8 cellular contexts compared by ENCODE assay signal in genomic region chr1:23557471-23558124, GRCh38. TPM values are rescaled to one million over a fixed set of nuclear protein-coding genes. Genes with fewer than 3 reads are reported as not detected.
DNase-seq lines count a peak whose midpoint lies in the region; ATAC-seq and TF ChIP-seq lines count a peak whose summit lies in the region.

No MANE protein-coding gene starts in this region.

- H3K4me1 ChIP-seq in HEK293 (ENCODE audit: control insufficient read depth, insufficient read depth, low read length) (peaks cover 37% of the 10 kb centered on the region), iPS DF 6.9 (ENCODE audit: control insufficient read depth, insufficient read depth, low read length) (peaks cover 16% of the 10 kb centered on the region)

- CTCF ChIA-PET in HEK293 (lab: Yijun Ruan, JAX): interaction anchor here (0.6 to 3.6 kb wide), 6 partner anchors 13 to 81 kb away, joined by 3 to 36 read pairs (median 4); no protein-coding TSS in a partner anchor
- CTCF ChIA-PET in activated CD4-positive, alpha-beta memory T cell treated with anti-CD3 and anti-CD28 coated beads for 36 hours (lab: Charles Lee): interaction anchor here (0.9 to 23.7 kb wide), 9 partner anchors 13 to 134 kb away, joined by 3 to 913 read pairs (median 5); partner anchors contain the start of genes E2F2 and RPL11

- POLR2A ChIA-PET in HEK293 (lab: Yijun Ruan, JAX): interaction anchor here (1.6 to 7.0 kb wide), 10 partner anchors 9 to 87 kb away, joined by 5 to 60 read pairs (median 16); no protein-coding TSS in a partner anchor
- POLR2A ChIA-PET in activated CD4-positive, alpha-beta memory T cell treated with anti-CD3 and anti-CD28 coated beads for 36 hours (lab: Charles Lee): interaction anchor here (1.0 to 2.7 kb wide), 6 partner anchors 25 to 80 kb away, joined by 3 to 8 read pairs (median 3); no protein-coding TSS in a partner anchor

- ATAC-seq in stimulated activated effector memory CD8-positive, alpha-beta T cell treated with anti-CD3 and anti-CD28 coated beads, Interleukin-12 subunit alpha, Interleukin-12 subunit beta, amount 100 ng/mL, for 72 hours: no peak
- ATAC-seq in HG02870 (IDR thresholded peaks at IDR 0.05; ENCODE audit: unreplicated experiment) (no peak), HG03196 (IDR thresholded peaks at IDR 0.05; ENCODE audit: unreplicated experiment) (no peak), HG02623 (IDR thresholded peaks at IDR 0.05; ENCODE audit: unreplicated experiment) (no peak)

- peak overlapping the region; percentile 97 for H3K27ac ChIP-seq in HEK293 (ENCODE audit: extremely low read depth, low read depth, low read length)
- no peak overlapping the region for H3K27ac ChIP-seq in iPS DF 6.9 (ENCODE audit: low read length)

- H3K27me3 ChIP-seq in iPS DF 6.9 (ENCODE audit: control insufficient read depth, insufficient read depth, low read length): no peaks in the 10 kb centered on the region

- no peaks in the 10 kb centered on the region for H3K27me3 Mint-ChIP-seq in activated CD4-positive, alpha-beta memory T cell treated with anti-CD3 and anti-CD28 coated beads for 36 hours

- H3K9me3 Mint-ChIP-seq in activated CD4-positive, alpha-beta memory T cell treated with anti-CD3 and anti-CD28 coated beads for 36 hours: no peaks in the 10 kb centered on the region
- no peaks in the 10 kb centered on the region for H3K9me3 Mint-ChIP-seq in stimulated activated effector memory CD8-positive, alpha-beta T cell treated with anti-CD3 and anti-CD28 coated beads, Interleukin-12 subunit alpha, Interleukin-12 subunit beta, amount 100 ng/mL, for 72 hours

- H3K9me3 ChIP-seq in HEK293 (ENCODE audit: control insufficient read depth, insufficient read depth, low read depth, low read length) (no peaks in the 10 kb centered on the region), iPS DF 6.9 (ENCODE audit: control insufficient read depth, insufficient read depth, low read length) (no peaks in the 10 kb centered on the region)

- H3K4me1 Mint-ChIP-seq in activated CD4-positive, alpha-beta memory T cell treated with anti-CD3 and anti-CD28 coated beads for 36 hours (ENCODE audit: low read depth): peaks cover 58% of the 10 kb centered on the region
- peaks cover 37% of the 10 kb centered on the region for H3K4me1 Mint-ChIP-seq in stimulated activated effector memory CD8-positive, alpha-beta T cell treated with anti-CD3 and anti-CD28 coated beads, Interleukin-12 subunit alpha, Interleukin-12 subunit beta, amount 100 ng/mL, for 72 hours

- no peak for DNase-seq in activated CD4-positive, alpha-beta memory T cell treated with anti-CD3 and anti-CD28 coated beads for 36 hours
- DNase-seq in iPS DF 6.9 (ENCODE audit: low read depth, low spot score) (no peak), NCI-H774 (lab: John Stamatoyannopoulos, UW) (no peak)
- no peak for DNase-seq in stimulated activated effector memory CD8-positive, alpha-beta T cell treated with anti-CD3 and anti-CD28 coated beads, Interleukin-12 subunit alpha, Interleukin-12 subunit beta, amount 100 ng/mL, for 72 hours (ENCODE audit: low spot score in 2 of 2)

- intact Hi-C loops in activated CD4-positive, alpha-beta memory T cell treated with anti-CD3 and anti-CD28 coated beads for 36 hours (cut with micrococcal nuclease): loop anchor here (2.0 kb wide), 4 partner anchors 25 to 189 kb away; partner anchors contain the start of gene ZNF436

- H3K4me3 Mint-ChIP-seq in activated CD4-positive, alpha-beta memory T cell treated with anti-CD3 and anti-CD28 coated beads for 36 hours: peak overlapping the region; percentile 91
- peak overlapping the region; percentile 89 for H3K4me3 Mint-ChIP-seq in stimulated activated effector memory CD8-positive, alpha-beta T cell treated with anti-CD3 and anti-CD28 coated beads, Interleukin-12 subunit alpha, Interleukin-12 subunit beta, amount 100 ng/mL, for 72 hours

- peaks cover 13% of the 10 kb centered on the region for H3K36me3 Mint-ChIP-seq in activated CD4-positive, alpha-beta memory T cell treated with anti-CD3 and anti-CD28 coated beads for 36 hours
- no peaks in the 10 kb centered on the region for H3K36me3 Mint-ChIP-seq in stimulated activated effector memory CD8-positive, alpha-beta T cell treated with anti-CD3 and anti-CD28 coated beads, Interleukin-12 subunit alpha, Interleukin-12 subunit beta, amount 100 ng/mL, for 72 hours

- peak overlapping the region; percentile 73 for H3K27ac Mint-ChIP-seq in activated CD4-positive, alpha-beta memory T cell treated with anti-CD3 and anti-CD28 coated beads for 36 hours
- H3K27ac Mint-ChIP-seq in stimulated activated effector memory CD8-positive, alpha-beta T cell treated with anti-CD3 and anti-CD28 coated beads, Interleukin-12 subunit alpha, Interleukin-12 subunit beta, amount 100 ng/mL, for 72 hours: peak overlapping the region; percentile 23

- TF ChIP-seq CTCF in HEK293 (tag by site-specific recombination; IDR thresholded peaks at IDR 0.05): no peak

- H3K36me3 ChIP-seq in HEK293 (ENCODE audit: control insufficient read depth in 2 of 2, insufficient read depth in 1 of 2, low read length in 2 of 2): peaks cover 0 to 27% of the 10 kb centered on the region in 2 experiments; a peak in 1 of 3 replicates
- H3K36me3 ChIP-seq in iPS DF 6.9 (ENCODE audit: control insufficient read depth, insufficient read depth, low read length): no peaks in the 10 kb centered on the region

- no CpG with 5 or more reads among the region's 8 CpGs for WGBS in iPS DF 6.9 (ENCODE audit: insufficient coverage, insufficient read length)

- H3K4me3 ChIP-seq in HEK293 (ENCODE audit: low read depth, low read length): peak overlapping the region; percentile 68
- H3K4me3 ChIP-seq in iPS DF 6.9 (ENCODE audit: low read length): peak overlapping the region; percentile 71

TF ChIP-seq in HEK293, 187 proteins besides CTCF, POLR2A, EP300 and RAD21:
- peak; percentile 21; the same call in 1 of the 2 replicates for TF ChIP-seq ZNF37A (tag by site-specific recombination; IDR thresholded peaks at IDR 0.05)
- no peak for TF ChIP-seq ZNF324 (tag by site-specific recombination; IDR thresholded peaks at IDR 0.05)
- peak; percentile 86 for TF ChIP-seq PRDM1 (tag by site-specific recombination; IDR thresholded peaks at IDR 0.05)
- no peak for TF ChIP-seq ZNF341 (tag by site-specific recombination; IDR thresholded peaks at IDR 0.05; ENCODE audit: low read depth)
- peak; percentile 62; the same call in 1 of the 2 replicates for TF ChIP-seq ZNF768 (tag by site-specific recombination; IDR thresholded peaks at IDR 0.05)
- peak; percentile 76; the same call in 1 of the 2 replicates for TF ChIP-seq ZNF223 (tag by site-specific recombination; IDR thresholded peaks at IDR 0.05)

RNA-seq across cellular contexts. Expression of gene ID3, which starts 1.7 kb away (rescaled TPM):
- total RNA-seq in activated CD4-positive, alpha-beta memory T cell treated with anti-CD3 and anti-CD28 coated beads for 36 hours: 10 to 100 TPM; 35.9 to 36.2 TPM

RNA-seq across cellular contexts. Expression of gene E2F2, which starts 26.6 kb away (rescaled TPM):
- 10 to 100 TPM; 22.1 to 26.3 TPM for total RNA-seq in activated CD4-positive, alpha-beta memory T cell treated with anti-CD3 and anti-CD28 coated beads for 36 hours
